ENCODE assay signal across 9 cellular contexts in genomic region chr4:76430519-76431388, GRCh38. TPM values are rescaled to one million over a fixed set of nuclear protein-coding genes. Genes with fewer than 3 reads are reported as not detected.
DNase-seq lines count a peak whose midpoint lies in the region; ATAC-seq and TF ChIP-seq lines count a peak whose summit lies in the region.
"Had no signal": no experiment of that assay in that cellular context is flagged by ENCODE, and none has a peak within 500 bp of the region (broad histone marks: within the 10 kb centered on the region; RNA-seq: fewer than 3 reads in every experiment).

No MANE protein-coding gene starts in this region.

- H3K4me1 ChIP-seq in sigmoid colon: peaks cover 0 to 7% (median 1%) of the 10 kb centered on the region in 4 donors

- no peak for ATAC-seq in activated CD4-positive, CD25-positive, alpha-beta regulatory T cell treated with anti-CD3 and anti-CD28 coated beads, Interleukin-2, amount 50 U/mL, for 24 hours

- H3K27ac ChIP-seq in sigmoid colon: no peak overlapping the region

- peak; percentile 58 for TF ChIP-seq CTCF in LNCaP clone FGC (IDR thresholded peaks at IDR 0.05; ENCODE audit: control insufficient read depth, extremely low read depth, insufficient read depth)
- peak in 3 of 4 experiments; percentile 32 to 66 (median 46) for TF ChIP-seq CTCF in sigmoid colon (IDR thresholded peaks at IDR 0.05)

- TF ChIP-seq EP300 in sigmoid colon (IDR thresholded peaks at IDR 0.05): no peak

- H3K27me3 ChIP-seq in sigmoid colon: no peaks in the 10 kb centered on the region

- intact Hi-C loops in sigmoid colon (cut with DNase I): loop anchor here (2.0 kb wide), 1 partner anchor 74 kb away; no protein-coding TSS in a partner anchor

- H3K9me3 ChIP-seq in sigmoid colon: no peaks in the 10 kb centered on the region

- WGBS in sigmoid colon, 2 donors: 26 to 43% methylated on average over 15 of the region's 15 CpGs

- H3K4me3 ChIP-seq in LNCaP clone FGC (ENCODE audit: low read depth, low read length) (no peak overlapping the region), sigmoid colon (no peak overlapping the region)

- no peak for TF ChIP-seq POLR2A in sigmoid colon (IDR thresholded peaks at IDR 0.05)

- peak; percentile 60 for DNase-seq in NCI-H510A treated with DMSO at 0.1 percent for 48 hours (lab: John Stamatoyannopoulos, UW)
- no peak for DNase-seq in NCI-H510A (lab: John Stamatoyannopoulos, UW)
- peak; percentile 46 for DNase-seq in LNCaP clone FGC (ENCODE audit: low read depth)
- peak; percentile 19 for DNase-seq in SKM-1 (lab: John Stamatoyannopoulos, UW; ENCODE audit: unreplicated experiment)
- peak; percentile 43 for DNase-seq in fibroblast of the conjunctiva (ENCODE audit: low read depth)
- no peak for DNase-seq in sigmoid colon
- no peak for DNase-seq in activated naive CD4-positive, alpha-beta T cell treated with anti-CD3 and anti-CD28 coated beads, Interleukin-2, amount 50 U/mL, for 16 hours
- DNase-seq: activated naive CD8-positive, alpha-beta T cell treated with anti-CD3 and anti-CD28 coated beads, Interleukin-2, amount 10 ng/mL, durations not matched to agents 7 days and 5 days had no signal

- no peaks in the 10 kb centered on the region for H3K36me3 ChIP-seq in sigmoid colon

RNA-seq across cellular contexts. Expression of gene SHROOM3, which starts 4.3 kb away (rescaled TPM):
- 10 to 100 TPM in 2 of 4 donors, 1 to 10 TPM in 2; 5.1 to 57.4 (median 13.3) TPM for total RNA-seq in sigmoid colon
- 10 to 100 TPM; 28.2 to 71.0 (median 63.6) TPM for polyA plus RNA-seq in sigmoid colon
- total RNA-seq: activated naive CD8-positive, alpha-beta T cell treated with anti-CD3 and anti-CD28 coated beads, Interleukin-2, amount 10 ng/mL, durations not matched to agents 7 days and 5 days had no signal

RNA-seq across cellular contexts. Expression of gene CCDC158, which starts 9.8 kb away (rescaled TPM):
- 1 to 10 TPM in 1 of 4 donors, under 1 TPM in 2, not detected in 1; 0.41 to 1.7 (median 0.82) TPM for total RNA-seq in sigmoid colon
- polyA plus RNA-seq in sigmoid colon: under 1 TPM in 1 of 3 donors, not detected in 2; 0.12 TPM
- total RNA-seq: activated naive CD8-positive, alpha-beta T cell treated with anti-CD3 and anti-CD28 coated beads, Interleukin-2, amount 10 ng/mL, durations not matched to agents 7 days and 5 days had no signal

Comparison
In these comparisons a context has a peak if more than half of its experiments do, and no peak if none do; other contexts are left out.
1. DNase-seq: peak in NCI-H510A treated with DMSO at 0.1 percent for 48 hours (single experiment), LNCaP clone FGC (single experiment), SKM-1 (single experiment) and fibroblast of the conjunctiva (single experiment); none in NCI-H510A (single experiment), sigmoid colon (single experiment) and activated naive CD4-positive, alpha-beta T cell treated with anti-CD3 and anti-CD28 coated beads, Interleukin-2, amount 50 U/mL, for 16 hours (single experiment).